17 cellular contexts compared by ENCODE assay signal in genomic region chr7:139119486-139119849, GRCh38. TPM values are rescaled to one million over a fixed set of nuclear protein-coding genes. Genes with fewer than 3 reads are reported as not detected.
DNase-seq lines count a peak whose midpoint lies in the region; ATAC-seq and TF ChIP-seq lines count a peak whose summit lies in the region.
"Had no signal": no experiment of that assay in that cellular context is flagged by ENCODE, and none has a peak within 500 bp of the region (broad histone marks: within the 10 kb centered on the region; RNA-seq: fewer than 3 reads in every experiment).

No MANE protein-coding gene starts in this region.

- TF ChIP-seq CTCF in CD4-positive, alpha-beta T cell (IDR thresholded peaks at IDR 0.05) = no peak
- no peak for TF ChIP-seq CTCF in GM23338 (conservative IDR thresholded peaks at IDR 0.05; ENCODE audit: low read depth in 2 of 2)
- TF ChIP-seq CTCF in gastroesophageal sphincter (IDR thresholded peaks at IDR 0.05) = no peak

- CTCF ChIA-PET in CD4-positive, alpha-beta T cell (lab: Charles Lee) = interaction anchor here (0.5 to 1.1 kb wide), 3 partner anchors 16 to 1431 kb away, joined by 3 to 4 read pairs (median 4); no protein-coding TSS in a partner anchor
- CTCF ChIA-PET in activated CD8-positive, alpha-beta T cell treated with anti-CD3 and anti-CD28 coated beads, Interleukin-2, amount 10 ng/mL, durations not matched to agents 7 days and 5 days (lab: Charles Lee) = interaction anchor here (1.1 to 1.9 kb wide), 4 partner anchors 9 to 45 kb away, joined by 5 to 9 read pairs (median 6); no protein-coding TSS in a partner anchor

- H3K4me1 ChIP-seq in GM23338 (ENCODE audit: insufficient read depth) = 0 out of 2 replicates have a peak, but pooled peaks cover 4% of the 10 kb centered on the region
- H3K4me1 ChIP-seq in mucosa of rectum (ENCODE audit: control insufficient read depth in 2 of 2, insufficient read depth in 2 of 2, low read length in 2 of 2) = peaks cover 17% of the 10 kb centered on the region in 2 donors
- H3K4me1 ChIP-seq in gastroesophageal sphincter = no peaks in the 10 kb centered on the region

- no peaks in the 10 kb centered on the region for H3K27me3 Mint-ChIP-seq in CD4-positive, alpha-beta T cell
- H3K27me3 Mint-ChIP-seq in GM23338 (ENCODE audit: insufficient read depth, low read depth, poor library complexity) = peaks cover 4% of the 10 kb centered on the region
- no peaks in the 10 kb centered on the region for H3K27me3 Mint-ChIP-seq in activated CD8-positive, alpha-beta T cell treated with anti-CD3 and anti-CD28 coated beads, Interleukin-2, amount 10 ng/mL, durations not matched to agents 7 days and 5 days (ENCODE audit: low read depth)

- no peaks in the 10 kb centered on the region for H3K79me2 ChIP-seq in GM23338 (replicated peaks; ENCODE audit: insufficient read depth)

- H3K27me3 ChIP-seq in CD4-positive, alpha-beta T cell (ENCODE audit: control insufficient read depth, insufficient read depth, low read length) = no peaks in the 10 kb centered on the region
- H3K27me3 ChIP-seq in GM23338 (ENCODE audit: insufficient read depth) (no peaks in the 10 kb centered on the region), mucosa of rectum (ENCODE audit: control insufficient read depth in 2 of 2, insufficient read depth in 2 of 2, low read length in 2 of 2) (peaks cover 0 to 3% of the 10 kb centered on the region in 2 donors), gastroesophageal sphincter (peaks cover 39% of the 10 kb centered on the region)
- H3K27me3 ChIP-seq: pancreas had no signal

- no peaks in the 10 kb centered on the region for H3K36me3 Mint-ChIP-seq in CD4-positive, alpha-beta T cell (ENCODE audit: low read depth)
- H3K36me3 Mint-ChIP-seq in GM23338 (ENCODE audit: low read depth) = no peaks in the 10 kb centered on the region
- no peaks in the 10 kb centered on the region for H3K36me3 Mint-ChIP-seq in activated CD8-positive, alpha-beta T cell treated with anti-CD3 and anti-CD28 coated beads, Interleukin-2, amount 10 ng/mL, durations not matched to agents 7 days and 5 days (ENCODE audit: low read depth)
- H3K36me3 Mint-ChIP-seq: brain had no signal

- no peak for TF ChIP-seq EP300 in gastroesophageal sphincter (IDR thresholded peaks at IDR 0.05)

- 85 to 100% methylated on average over 3 to 4 of the region's 4 CpGs for WGBS in gastroesophageal sphincter (ENCODE audit: low coverage in 1 of 2), 2 donors

- no peak for DNase-seq in CD4-positive, alpha-beta T cell
- DNase-seq in GM23338 (ENCODE audit: low spot score) = no peak
- DNase-seq in activated CD8-positive, alpha-beta T cell treated with anti-CD3 and anti-CD28 coated beads, Interleukin-2, amount 10 ng/mL, durations not matched to agents 7 days and 5 days = no peak
- DNase-seq in cardiac septum (ENCODE audit: low spot score) = no peak
- no peak for DNase-seq in Right ventricle myocardium superior
- DNase-seq: activated CD8-positive, alpha-beta memory T cell treated with anti-CD3 and anti-CD28 coated beads for 24 hours; cortex of kidney; foreskin melanocyte; NCI-H1105; pancreas; PC-3; stimulated activated CD4-positive, alpha-beta T cell treated with anti-CD3 and anti-CD28 coated beads, Interleukin-2, amount 100 ng/mL, for 48 hours had no signal

- H3K9me3 ChIP-seq in CD4-positive, alpha-beta T cell (ENCODE audit: control insufficient read depth, low read length) = no peaks in the 10 kb centered on the region
- H3K9me3 ChIP-seq in mucosa of rectum (ENCODE audit: control insufficient read depth in 2 of 2, low read length in 2 of 2) = no peaks in the 10 kb centered on the region
- no peaks in the 10 kb centered on the region for H3K9me3 ChIP-seq in gastroesophageal sphincter
- H3K9me3 ChIP-seq: pancreas had no signal

- no peak for ATAC-seq in CD4-positive, alpha-beta T cell (ENCODE audit: poor library complexity)
- ATAC-seq in GM23338 = no peak
- ATAC-seq in activated CD8-positive, alpha-beta T cell treated with anti-CD3 and anti-CD28 coated beads, Interleukin-2, amount 10 ng/mL, durations not matched to agents 7 days and 5 days = no peak
- ATAC-seq in gastroesophageal sphincter = no peak
- ATAC-seq in Right ventricle myocardium superior (ENCODE audit: poor library complexity) = no peak
- ATAC-seq: PC-3 had no signal

- no peak for TF ChIP-seq POLR2A in gastroesophageal sphincter (IDR thresholded peaks at IDR 0.05)

- H3K36me3 ChIP-seq in GM23338 (ENCODE audit: insufficient read depth) = no peaks in the 10 kb centered on the region
- no peaks in the 10 kb centered on the region for H3K36me3 ChIP-seq in mucosa of rectum (ENCODE audit: control insufficient read depth in 2 of 2, insufficient read depth in 2 of 2, low read length in 2 of 2)
- no peaks in the 10 kb centered on the region for H3K36me3 ChIP-seq in gastroesophageal sphincter
- H3K36me3 ChIP-seq: pancreas had no signal

- peaks cover 50% of the 10 kb centered on the region for H3K4me1 Mint-ChIP-seq in CD4-positive, alpha-beta T cell (ENCODE audit: low read depth)
- peaks cover 15% of the 10 kb centered on the region for H3K4me1 Mint-ChIP-seq in GM23338
- peaks cover 23% of the 10 kb centered on the region for H3K4me1 Mint-ChIP-seq in activated CD8-positive, alpha-beta T cell treated with anti-CD3 and anti-CD28 coated beads, Interleukin-2, amount 10 ng/mL, durations not matched to agents 7 days and 5 days (ENCODE audit: low read depth)
- H3K4me1 Mint-ChIP-seq: brain had no signal

- H3K4me2 ChIP-seq in GM23338 = no peak overlapping the region
- H3K4me2 ChIP-seq: KMS-11 had no signal

- POLR2A ChIA-PET in CD4-positive, alpha-beta T cell (lab: Charles Lee) = interaction anchor here (0.8 to 1.9 kb wide), 10 partner anchors 9 to 103 kb away, joined by 3 to 10 read pairs (median 4); partner anchors contain the start of gene ZC3HAV1
- POLR2A ChIA-PET in activated CD8-positive, alpha-beta T cell treated with anti-CD3 and anti-CD28 coated beads, Interleukin-2, amount 10 ng/mL, durations not matched to agents 7 days and 5 days (lab: Charles Lee) = interaction anchor here (0.6 to 2.0 kb wide), 7 partner anchors 9 to 26 kb away, joined by 3 to 10 read pairs (median 5); a partner anchor contains a TSS

- peak overlapping the region in 1 of 2 donors; percentile 14 for H3K9ac ChIP-seq in mucosa of rectum (ENCODE audit: low read depth in 1 of 2, low read length in 2 of 2)
- H3K9ac ChIP-seq: KMS-11 had no signal

- H3K4me3 Mint-ChIP-seq in CD4-positive, alpha-beta T cell = peak overlapping the region; percentile 21
- H3K4me3 Mint-ChIP-seq in GM23338 = no peak overlapping the region
- peak overlapping the region; percentile 64 for H3K4me3 Mint-ChIP-seq in activated CD8-positive, alpha-beta T cell treated with anti-CD3 and anti-CD28 coated beads, Interleukin-2, amount 10 ng/mL, durations not matched to agents 7 days and 5 days

- peak overlapping the region; percentile 0 for H3K27ac ChIP-seq in CD4-positive, alpha-beta T cell (ENCODE audit: low read depth, low read length)
- H3K27ac ChIP-seq in GM23338 (ENCODE audit: low read depth) (no peak overlapping the region), mucosa of rectum (ENCODE audit: low read depth in 2 of 2, low read length in 2 of 2) (peak overlapping the region; percentile 59 to 72), gastroesophageal sphincter (no peak overlapping the region)
- H3K27ac ChIP-seq: epithelial cell of prostate, KMS-11, pancreas had no signal

- no peaks in the 10 kb centered on the region for H3K9me3 Mint-ChIP-seq in CD4-positive, alpha-beta T cell
- no peaks in the 10 kb centered on the region for H3K9me3 Mint-ChIP-seq in GM23338
- no peaks in the 10 kb centered on the region for H3K9me3 Mint-ChIP-seq in activated CD8-positive, alpha-beta T cell treated with anti-CD3 and anti-CD28 coated beads, Interleukin-2, amount 10 ng/mL, durations not matched to agents 7 days and 5 days (ENCODE audit: insufficient read depth)
- H3K9me3 Mint-ChIP-seq: brain had no signal

- H3K4me3 ChIP-seq in GM23338 = no peak overlapping the region
- no peak overlapping the region for H3K4me3 ChIP-seq in mucosa of rectum (ENCODE audit: low read length in 2 of 2)
- no peak overlapping the region for H3K4me3 ChIP-seq in gastroesophageal sphincter
- H3K4me3 ChIP-seq: pancreas had no signal

- H2AFZ ChIP-seq in GM23338 = peak overlapping the region; percentile 96; the same call in 1 of the 2 replicates

- peak overlapping the region; percentile 70 for H3K27ac Mint-ChIP-seq in CD4-positive, alpha-beta T cell
- no peak overlapping the region for H3K27ac Mint-ChIP-seq in GM23338
- H3K27ac Mint-ChIP-seq in activated CD8-positive, alpha-beta T cell treated with anti-CD3 and anti-CD28 coated beads, Interleukin-2, amount 10 ng/mL, durations not matched to agents 7 days and 5 days = peak overlapping the region; percentile 91
- H3K27ac Mint-ChIP-seq: brain had no signal

- H3K9me2 ChIP-seq in GM23338 (ENCODE audit: insufficient read depth) = no peaks in the 10 kb centered on the region

- intact Hi-C loops in CD4-positive, alpha-beta T cell (cut with DNase I, micrococcal nuclease) = no loop called here
- intact Hi-C loops in cardiac septum (cut with DNase I) = no loop called here
- intact Hi-C loops in Right ventricle myocardium superior (cut with DNase I) = no loop called here

- H3F3A ChIP-seq in GM23338 (replicated peaks; ENCODE audit: low read depth) = no peaks in the 10 kb centered on the region

- H4K20me1 ChIP-seq in GM23338 (replicated peaks; ENCODE audit: insufficient read depth) = no peaks in the 10 kb centered on the region

TF ChIP-seq in GM23338, 12 proteins besides CTCF, POLR2A, EP300 and RAD21 (continues in another document):
- TF ChIP-seq ZNF114 (CRISPR knock-in tag; IDR thresholded peaks at IDR 0.05) = no peak
- no peak for TF ChIP-seq NANOG (IDR thresholded peaks at IDR 0.05; ENCODE audit: borderline replicate concordance)
- no peak for TF ChIP-seq STAT1 (IDR thresholded peaks at IDR 0.05; ENCODE audit: unreplicated experiment)
- no peak for TF ChIP-seq EZH2phosphoT487 (IDR thresholded peaks at IDR 0.05; ENCODE audit: unreplicated experiment)
- TF ChIP-seq POLR2AphosphoS5 (IDR thresholded peaks at IDR 0.05; ENCODE audit: low read depth) = no peak
- no peak for TF ChIP-seq ETS1 (IDR thresholded peaks at IDR 0.05)

RNA-seq across cellular contexts. Expression of gene ZC3HAV1, which starts 9.9 kb away (rescaled TPM):
- total RNA-seq in CD4-positive, alpha-beta T cell = 100 to 1,000 TPM; 169 to 178 TPM
- 56.8 and 59.8 TPM in 2 replicates for total RNA-seq in GM23338 (2014; rRNA removed; shearing (Covaris generic))
- 23.4 and 24.8 TPM in 2 replicates for polyA plus RNA-seq in GM23338 (2016; fragmentation: Nextera tagmentation; extraction: Ambion mirVana)
- total RNA-seq in activated CD8-positive, alpha-beta T cell treated with anti-CD3 and anti-CD28 coated beads, Interleukin-2, amount 10 ng/mL, durations not matched to agents 7 days and 5 days = 100 to 1,000 TPM; 121 to 122 TPM
- 10 to 100 TPM; 21.8 to 30.4 (median 27.2) TPM for total RNA-seq in gastroesophageal sphincter
- total RNA-seq in cardiac septum = 6.8 TPM
- total RNA-seq in Right ventricle myocardium superior = 6.5 TPM

Comparison
In these comparisons a context has a peak if more than half of its experiments do, and no peak if none do; other contexts are left out.
1. H3K27ac ChIP-seq: peak in CD4-positive, alpha-beta T cell (single experiment) and mucosa of rectum (2 of 2); none in GM23338 (single experiment) and gastroesophageal sphincter (0 of 4).